Comparison of ENCODE assay signal across 11 cellular contexts in genomic region chr17:73011016-73011486, GRCh38.
DNase-seq lines count a peak whose midpoint lies in the region; ATAC-seq lines count a peak whose summit lies in the region.
"Had no signal": no experiment of that assay in that cellular context is flagged by ENCODE, and none has a peak within 500 bp of the region (broad histone marks: within the 10 kb centered on the region; RNA-seq: fewer than 3 reads in every experiment).

No MANE protein-coding gene starts in this region.

- H3K27me3 Mint-ChIP-seq in activated naive CD8-positive, alpha-beta T cell = no peaks in the 10 kb centered on the region
- H3K27me3 Mint-ChIP-seq in activated naive CD8-positive, alpha-beta T cell treated with anti-CD3 and anti-CD28 coated beads, Interleukin-2, amount 50 U/mL, for 24 hours = no peaks in the 10 kb centered on the region
- no peaks in the 10 kb centered on the region for H3K27me3 Mint-ChIP-seq in stimulated activated memory B cell treated with anti-CD40 and anti-IgM and Interleukin-4, amounts not matched to agents 10 μg/mL and 1 μg/mL and 100 μg/mL, for 72 hours

- peak overlapping the region; percentile 50 for H3K27ac Mint-ChIP-seq in activated naive CD8-positive, alpha-beta T cell
- H3K27ac Mint-ChIP-seq in activated naive CD8-positive, alpha-beta T cell treated with anti-CD3 and anti-CD28 coated beads, Interleukin-2, amount 50 U/mL, for 24 hours = no peak overlapping the region
- H3K27ac Mint-ChIP-seq in stimulated activated memory B cell treated with anti-CD40 and anti-IgM and Interleukin-4, amounts not matched to agents 10 μg/mL and 1 μg/mL and 100 μg/mL, for 72 hours = peak overlapping the region; percentile 7
- H3K27ac Mint-ChIP-seq: nephron progenitor cell had no signal

- no peaks in the 10 kb centered on the region for H3K9me3 Mint-ChIP-seq in activated naive CD8-positive, alpha-beta T cell (ENCODE audit: low read depth)
- H3K9me3 Mint-ChIP-seq in activated naive CD8-positive, alpha-beta T cell treated with anti-CD3 and anti-CD28 coated beads, Interleukin-2, amount 50 U/mL, for 24 hours = no peaks in the 10 kb centered on the region
- no peaks in the 10 kb centered on the region for H3K9me3 Mint-ChIP-seq in stimulated activated memory B cell treated with anti-CD40 and anti-IgM and Interleukin-4, amounts not matched to agents 10 μg/mL and 1 μg/mL and 100 μg/mL, for 72 hours
- H3K9me3 Mint-ChIP-seq: nephron progenitor cell had no signal

- ATAC-seq in activated naive CD8-positive, alpha-beta T cell treated with anti-CD3 and anti-CD28 coated beads, Interleukin-2, amount 50 U/mL, for 24 hours = no peak
- ATAC-seq in stimulated activated memory B cell treated with anti-CD40 and anti-IgM and Interleukin-4, amounts not matched to agents 10 μg/mL and 1 μg/mL and 100 μg/mL, for 72 hours = no peak

- H3K4me1 Mint-ChIP-seq in activated naive CD8-positive, alpha-beta T cell (ENCODE audit: low read depth) = peaks cover 15% of the 10 kb centered on the region
- peaks cover 10% of the 10 kb centered on the region for H3K4me1 Mint-ChIP-seq in activated naive CD8-positive, alpha-beta T cell treated with anti-CD3 and anti-CD28 coated beads, Interleukin-2, amount 50 U/mL, for 24 hours
- peaks cover 18% of the 10 kb centered on the region for H3K4me1 Mint-ChIP-seq in stimulated activated memory B cell treated with anti-CD40 and anti-IgM and Interleukin-4, amounts not matched to agents 10 μg/mL and 1 μg/mL and 100 μg/mL, for 72 hours

- peak overlapping the region; percentile 58 for H3K4me3 Mint-ChIP-seq in activated naive CD8-positive, alpha-beta T cell
- H3K4me3 Mint-ChIP-seq in activated naive CD8-positive, alpha-beta T cell treated with anti-CD3 and anti-CD28 coated beads, Interleukin-2, amount 50 U/mL, for 24 hours = no peak overlapping the region
- H3K4me3 Mint-ChIP-seq in stimulated activated memory B cell treated with anti-CD40 and anti-IgM and Interleukin-4, amounts not matched to agents 10 μg/mL and 1 μg/mL and 100 μg/mL, for 72 hours = no peak overlapping the region
- H3K4me3 Mint-ChIP-seq: nephron progenitor cell had no signal

- H3K36me3 Mint-ChIP-seq in activated naive CD8-positive, alpha-beta T cell = peaks cover 6% of the 10 kb centered on the region
- H3K36me3 Mint-ChIP-seq in activated naive CD8-positive, alpha-beta T cell treated with anti-CD3 and anti-CD28 coated beads, Interleukin-2, amount 50 U/mL, for 24 hours (ENCODE audit: low read depth) = peaks cover 2% of the 10 kb centered on the region
- H3K36me3 Mint-ChIP-seq in stimulated activated memory B cell treated with anti-CD40 and anti-IgM and Interleukin-4, amounts not matched to agents 10 μg/mL and 1 μg/mL and 100 μg/mL, for 72 hours = peaks cover 25% of the 10 kb centered on the region

- DNase-seq in activated naive CD8-positive, alpha-beta T cell treated with anti-CD3 and anti-CD28 coated beads, Interleukin-2, amount 50 U/mL, for 24 hours = no peak
- DNase-seq in NCI-H69 (lab: John Stamatoyannopoulos, UW) (peak; percentile 76), dermis microvascular lymphatic vessel endothelial cell (ENCODE audit: low read depth in 2 of 2) (peak; percentile 14 to 44), GM19240 (ENCODE audit: insufficient read length, low spot score) (no peak), nucleus accumbens (lab: John Stamatoyannopoulos, UW) (no peak), NCI-H2196 (lab: John Stamatoyannopoulos, UW; ENCODE audit: unreplicated experiment) (no peak)
- DNase-seq: NCI-H1105; nephron progenitor cell; NK-92 treated with Interleukin-12 subunit alpha and Interleukin-12 subunit beta, amount 100 ng/mL, for 24 hours had no signal

Comparison
In these comparisons a context has a peak if more than half of its experiments do, and no peak if none do; other contexts are left out.
1. DNase-seq: peak in NCI-H69 (single experiment) and dermis microvascular lymphatic vessel endothelial cell (2 of 2); none in activated naive CD8-positive, alpha-beta T cell treated with anti-CD3 and anti-CD28 coated beads, Interleukin-2, amount 50 U/mL, for 24 hours (single experiment), GM19240 (single experiment), nucleus accumbens (0 of 56) and NCI-H2196 (single experiment).